ENCODE assay signal across 17 cellular contexts in genomic region chr5:141649972-141650371, GRCh38.
DNase-seq lines count a peak whose midpoint lies in the region; ATAC-seq and TF ChIP-seq lines count a peak whose summit lies in the region.
"Had no signal": no experiment of that assay in that cellular context is flagged by ENCODE, and none has a peak within 500 bp of the region (broad histone marks: within the 10 kb centered on the region; RNA-seq: fewer than 3 reads in every experiment).

No MANE protein-coding gene starts in this region.

- peaks cover 38% of the 10 kb centered on the region for H3K36me3 ChIP-seq in HUES48 (ENCODE audit: control insufficient read depth, insufficient read depth, low read length)
- H3K36me3 ChIP-seq: left ventricle myocardium inferior, SJCRH30, WERI-Rb-1 had no signal

- peaks cover 11% of the 10 kb centered on the region; the same call in 1 of the 2 replicates for H3K4me1 ChIP-seq in HUES48 (ENCODE audit: control insufficient read depth, insufficient read depth, low read length)
- H3K4me1 ChIP-seq: SJCRH30 had no signal

- H3K9me3 ChIP-seq in HUES48 (ENCODE audit: control insufficient read depth, insufficient read depth, low read length) = no peaks in the 10 kb centered on the region
- H3K9me3 ChIP-seq: left ventricle myocardium inferior, SJCRH30, spleen, tibial artery had no signal

- H3K27ac ChIP-seq in HUES48 (ENCODE audit: low read depth, low read length) = no peak overlapping the region
- H3K27ac ChIP-seq: left ventricle myocardium inferior, SJCRH30, WERI-Rb-1 had no signal

- no peak for ATAC-seq in activated naive CD8-positive, alpha-beta T cell treated with anti-CD3 and anti-CD28 coated beads, Interleukin-2, amount 50 U/mL, for 24 hours

- H3K27me3 ChIP-seq in HUES48 (ENCODE audit: control insufficient read depth, insufficient read depth, low read length) = no peaks in the 10 kb centered on the region
- H3K27me3 ChIP-seq: SJCRH30, spleen, tibial artery had no signal

- H3K27ac Mint-ChIP-seq in T-helper 2 cell treated with Interferon-gamma antibody and Interleukin-4, amounts not matched to agents 5 μg/mL and 100 μg/mL, for 36 hours = peak overlapping the region; percentile 50
- peak overlapping the region; percentile 63 for H3K27ac Mint-ChIP-seq in activated naive CD8-positive, alpha-beta T cell treated with anti-CD3 and anti-CD28 coated beads, Interleukin-2, amount 50 U/mL, for 24 hours
- no peak overlapping the region for H3K27ac Mint-ChIP-seq in nephron progenitor cell

- peaks cover 20% of the 10 kb centered on the region for H3K4me1 Mint-ChIP-seq in T-helper 2 cell treated with Interferon-gamma antibody and Interleukin-4, amounts not matched to agents 5 μg/mL and 100 μg/mL, for 36 hours (ENCODE audit: low read depth)
- peaks cover 18% of the 10 kb centered on the region for H3K4me1 Mint-ChIP-seq in activated naive CD8-positive, alpha-beta T cell treated with anti-CD3 and anti-CD28 coated beads, Interleukin-2, amount 50 U/mL, for 24 hours
- peaks cover 21% of the 10 kb centered on the region for H3K4me1 Mint-ChIP-seq in nephron progenitor cell

- TF ChIP-seq CTCF in nephron progenitor cell (IDR thresholded peaks at IDR 0.05) = no peak

- no peaks in the 10 kb centered on the region for H3K9me3 Mint-ChIP-seq in T-helper 2 cell treated with Interferon-gamma antibody and Interleukin-4, amounts not matched to agents 5 μg/mL and 100 μg/mL, for 36 hours
- no peaks in the 10 kb centered on the region for H3K9me3 Mint-ChIP-seq in activated naive CD8-positive, alpha-beta T cell treated with anti-CD3 and anti-CD28 coated beads, Interleukin-2, amount 50 U/mL, for 24 hours
- no peaks in the 10 kb centered on the region for H3K9me3 Mint-ChIP-seq in nephron progenitor cell

- no peaks in the 10 kb centered on the region for H3K27me3 Mint-ChIP-seq in T-helper 2 cell treated with Interferon-gamma antibody and Interleukin-4, amounts not matched to agents 5 μg/mL and 100 μg/mL, for 36 hours (ENCODE audit: low read depth)
- no peaks in the 10 kb centered on the region for H3K27me3 Mint-ChIP-seq in activated naive CD8-positive, alpha-beta T cell treated with anti-CD3 and anti-CD28 coated beads, Interleukin-2, amount 50 U/mL, for 24 hours
- H3K27me3 Mint-ChIP-seq in nephron progenitor cell (ENCODE audit: low read depth, poor library complexity) = peaks cover 29% of the 10 kb centered on the region

- peaks cover 17% of the 10 kb centered on the region for H3K36me3 Mint-ChIP-seq in T-helper 2 cell treated with Interferon-gamma antibody and Interleukin-4, amounts not matched to agents 5 μg/mL and 100 μg/mL, for 36 hours (ENCODE audit: low read depth)
- H3K36me3 Mint-ChIP-seq in activated naive CD8-positive, alpha-beta T cell treated with anti-CD3 and anti-CD28 coated beads, Interleukin-2, amount 50 U/mL, for 24 hours (ENCODE audit: low read depth) = peaks cover 8% of the 10 kb centered on the region
- H3K36me3 Mint-ChIP-seq in nephron progenitor cell (ENCODE audit: low read depth) = no peaks in the 10 kb centered on the region

- peak overlapping the region; percentile 80; the same call in 1 of the 2 replicates for H3K4me3 ChIP-seq in HUES48 (ENCODE audit: low read depth, low read length)
- H3K4me3 ChIP-seq: SJCRH30 had no signal

- DNase-seq in T-helper 2 cell treated with Interferon-gamma antibody and Interleukin-4, amounts not matched to agents 5 μg/mL and 100 μg/mL, for 36 hours (ENCODE audit: low spot score) = no peak
- no peak for DNase-seq in T-helper 2 cell
- no peak for DNase-seq in activated naive CD8-positive, alpha-beta T cell treated with anti-CD3 and anti-CD28 coated beads, Interleukin-2, amount 50 U/mL, for 24 hours
- DNase-seq in nephron progenitor cell = no peak
- no peak for DNase-seq in HK-2 (ENCODE audit: unreplicated experiment)
- no peak for DNase-seq in DMS79 treated with DMSO at 0.1 percent for 48 hours (lab: John Stamatoyannopoulos, UW)
- DNase-seq in AG20443 (ENCODE audit: low spot score) = no peak
- DNase-seq: activated effector memory CD4-positive, alpha-beta T cell treated with anti-CD3 and anti-CD28 coated beads, Interleukin-2, amount 50 U/mL, for 16 hours; cerebellar nuclear complex; erythroblast; left ventricle myocardium inferior; NCI-H2029 treated with DMSO at 0.1 percent for 48 hours; SJCRH30; spleen; tibial artery; WERI-Rb-1 had no signal

- H3K9ac ChIP-seq in HUES48 (ENCODE audit: low read depth, low read length) = no peak overlapping the region

- peak overlapping the region; percentile 98 for H3K4me3 Mint-ChIP-seq in T-helper 2 cell treated with Interferon-gamma antibody and Interleukin-4, amounts not matched to agents 5 μg/mL and 100 μg/mL, for 36 hours
- peak overlapping the region; percentile 65 for H3K4me3 Mint-ChIP-seq in activated naive CD8-positive, alpha-beta T cell treated with anti-CD3 and anti-CD28 coated beads, Interleukin-2, amount 50 U/mL, for 24 hours
- peak overlapping the region; percentile 98 for H3K4me3 Mint-ChIP-seq in nephron progenitor cell
